10 cellular contexts compared by ENCODE assay signal in genomic region chr17:17737938-17738894, GRCh38. TPM values are rescaled to one million over a fixed set of nuclear protein-coding genes. Genes with fewer than 3 reads are reported as not detected.
DNase-seq lines count a peak whose midpoint lies in the region; ATAC-seq and TF ChIP-seq lines count a peak whose summit lies in the region.
"Had no signal": no experiment of that assay in that cellular context is flagged by ENCODE, and none has a peak within 500 bp of the region (broad histone marks: within the 10 kb centered on the region; RNA-seq: fewer than 3 reads in every experiment).

No MANE protein-coding gene starts in this region.

- H3K9me3 ChIP-seq in body of pancreas = no peaks in the 10 kb centered on the region

- WGBS in body of pancreas, 2 donors = 56 to 77% methylated on average over 2 to 14 of the region's 16 CpGs

- DNase-seq in HT-29 (ENCODE audit: low spot score) (peak; percentile 81), body of pancreas (peak; percentile 44 to 67 (median 64)), left kidney (ENCODE audit: low read depth, low spot score) (peak; percentile 86), T-helper 1 cell (no peak), NCI-H1105 (lab: John Stamatoyannopoulos, UW) (no peak)
- no peak for DNase-seq in stimulated activated naive CD8-positive, alpha-beta T cell treated with anti-CD3 and anti-CD28 coated beads, Interleukin-15, amount 100 ng/mL, for 72 hours
- no peak for DNase-seq in activated CD4-positive, alpha-beta T cell treated with anti-CD3 and anti-CD28 coated beads, Interleukin-2, amount 50 U/mL, for 1 hour
- DNase-seq: activated CD4-positive, alpha-beta T cell treated with anti-CD3 and anti-CD28 coated beads for 1 hour; NCI-H1417 treated with DMSO at 0.1 percent for 48 hours had no signal

- ATAC-seq in body of pancreas (peak; percentile 63), HG02571 (IDR thresholded peaks at IDR 0.05; ENCODE audit: unreplicated experiment) (no peak)
- ATAC-seq in stimulated activated naive CD8-positive, alpha-beta T cell treated with anti-CD3 and anti-CD28 coated beads, Interleukin-15, amount 100 ng/mL, for 72 hours = peak; percentile 41

- H3K27ac ChIP-seq in body of pancreas = peak overlapping the region; percentile 51 to 76 (median 66)

- no peaks in the 10 kb centered on the region for H3K36me3 ChIP-seq in body of pancreas (replicated peaks in 1 of 2; ENCODE audit: insufficient read depth in 1 of 2, low read depth in 2 of 2)

- H3K4me3 Mint-ChIP-seq in stimulated activated naive CD8-positive, alpha-beta T cell treated with anti-CD3 and anti-CD28 coated beads, Interleukin-15, amount 100 ng/mL, for 72 hours = peak overlapping the region in 1 of 2 donors; percentile 54

- TF ChIP-seq CTCF in body of pancreas (IDR thresholded peaks at IDR 0.05) = no peak

- H3K4me1 Mint-ChIP-seq in stimulated activated naive CD8-positive, alpha-beta T cell treated with anti-CD3 and anti-CD28 coated beads, Interleukin-15, amount 100 ng/mL, for 72 hours = peaks cover 86% of the 10 kb centered on the region

- no peaks in the 10 kb centered on the region for H3K9me3 Mint-ChIP-seq in stimulated activated naive CD8-positive, alpha-beta T cell treated with anti-CD3 and anti-CD28 coated beads, Interleukin-15, amount 100 ng/mL, for 72 hours

- no peaks in the 10 kb centered on the region for H3K27me3 ChIP-seq in body of pancreas

- H3K27ac Mint-ChIP-seq in stimulated activated naive CD8-positive, alpha-beta T cell treated with anti-CD3 and anti-CD28 coated beads, Interleukin-15, amount 100 ng/mL, for 72 hours = peak overlapping the region in 1 of 2 donors; percentile 50

- H3K4me1 ChIP-seq in body of pancreas = peaks cover 55% of the 10 kb centered on the region

- H3K27me3 Mint-ChIP-seq in stimulated activated naive CD8-positive, alpha-beta T cell treated with anti-CD3 and anti-CD28 coated beads, Interleukin-15, amount 100 ng/mL, for 72 hours = no peaks in the 10 kb centered on the region

- peak in 1 of 3 donors; percentile 8 for TF ChIP-seq POLR2A in body of pancreas (IDR thresholded peaks at IDR 0.05)

- intact Hi-C loops in body of pancreas (cut with DNase I) = no loop called here

- H3K4me3 ChIP-seq in body of pancreas = no peak overlapping the region

RNA-seq across cellular contexts. Expression of gene RAI1, which starts 57.0 kb away (rescaled TPM):
- total RNA-seq in HT-29 (2014; rRNA removed; shearing (Covaris generic)) = 35.4 and 37.8 TPM in 2 replicates
- total RNA-seq in body of pancreas = 10 to 100 TPM; 16.3 to 41.5 TPM

Comparison
In these comparisons a context has a peak if more than half of its experiments do, and no peak if none do; other contexts are left out.
1. DNase-seq: peak in HT-29 (single experiment), body of pancreas (4 of 4) and left kidney (single experiment); none in stimulated activated naive CD8-positive, alpha-beta T cell treated with anti-CD3 and anti-CD28 coated beads, Interleukin-15, amount 100 ng/mL, for 72 hours (0 of 2), T-helper 1 cell (0 of 5), activated CD4-positive, alpha-beta T cell treated with anti-CD3 and anti-CD28 coated beads, Interleukin-2, amount 50 U/mL, for 1 hour (single experiment) and NCI-H1105 (single experiment).